In the genomic region with DNA sequence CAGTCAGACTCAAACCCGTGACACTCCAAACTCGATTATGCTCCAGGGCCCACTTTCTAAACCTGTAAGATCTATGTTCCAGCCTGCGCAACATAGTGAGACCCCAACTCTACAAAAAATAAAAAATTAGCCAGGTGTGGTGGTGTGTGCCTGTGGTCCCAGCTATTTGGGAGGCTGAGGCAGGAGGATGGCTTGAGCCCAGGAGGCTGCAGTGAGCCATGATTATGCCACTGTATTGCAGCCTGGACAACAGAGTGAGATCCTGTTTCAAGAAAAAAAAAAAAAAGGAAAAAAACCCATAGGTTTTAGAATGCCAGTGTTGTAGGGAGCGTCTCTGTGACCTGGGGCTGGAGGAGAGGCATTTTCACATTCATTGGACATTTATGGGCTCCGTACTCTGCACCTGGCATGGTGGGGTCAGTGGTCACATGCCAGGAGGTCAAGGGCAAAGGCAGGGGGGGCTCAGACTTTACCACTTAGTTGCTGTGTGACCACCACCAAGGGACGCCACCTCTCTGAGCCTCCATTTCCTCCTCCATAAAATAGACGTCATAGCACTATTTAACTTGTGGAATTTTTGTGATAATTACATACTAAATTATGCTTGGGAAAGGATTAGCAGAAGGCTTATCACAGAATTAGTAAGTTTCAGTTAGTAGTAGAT, we compare ENCODE assay signal across 30 cellular contexts. TPM values are rescaled to one million over a fixed set of nuclear protein-coding genes. Genes with fewer than 3 reads are reported as not detected.
"Had no signal": no experiment of that assay in that cellular context is flagged by ENCODE, and none has a peak within 500 bp of the region (broad histone marks: within the 10 kb centered on the region; RNA-seq: fewer than 3 reads in every experiment).

No MANE protein-coding gene starts in this region.

- DNase-seq: dermis blood vessel endothelial cell; effector memory CD4-positive, alpha-beta T cell; foreskin keratinocyte; heart left ventricle; kidney; natural killer cell; stimulated activated CD4-positive, alpha-beta T cell treated with anti-CD3 and anti-CD28 coated beads, Interleukin-2, amount 100 ng/mL, for 48 hours; stimulated activated naive CD4-positive, alpha-beta T cell; stimulated activated naive CD8-positive, alpha-beta T cell treated with anti-CD3 and anti-CD28 coated beads, Interleukin-15, amount 100 ng/mL, for 72 hours had no signal

- H3K4me1 ChIP-seq: foreskin keratinocyte, pancreas, prostate gland had no signal

- H3K27ac ChIP-seq: coronary artery, esophagus muscularis mucosa, foreskin keratinocyte, gastroesophageal sphincter, heart left ventricle, hepatocyte, neutrophil, pancreas, prostate gland, right atrium auricular region, suprapubic skin had no signal

- H3K36me3 ChIP-seq: neutrophil, pancreas, prostate gland, right atrium auricular region, suprapubic skin had no signal

- H2AFZ ChIP-seq: hepatocyte had no signal

- H3K4me2 ChIP-seq: hepatocyte, smooth muscle cell had no signal

- H3K9me3 ChIP-seq: esophagus muscularis mucosa, gastroesophageal sphincter, heart left ventricle, neutrophil, pancreas, prostate gland, right atrium auricular region, suprapubic skin had no signal

- FAIRE-seq: endothelial cell of umbilical vein, kidney, pancreas had no signal

- ATAC-seq: foreskin keratinocyte; gastroesophageal sphincter; heart left ventricle; left lobe of liver; natural killer cell; pancreas; sciatic nerve; stimulated activated naive CD8-positive, alpha-beta T cell treated with anti-CD3 and anti-CD28 coated beads, Interleukin-15, amount 100 ng/mL, for 72 hours had no signal

- H3K4me3 ChIP-seq: coronary artery, esophagus muscularis mucosa, gastroesophageal sphincter, heart left ventricle, hepatocyte, lung, pancreas, prostate gland, right atrium auricular region, smooth muscle cell, suprapubic skin had no signal

- H3K79me2 ChIP-seq: hepatocyte had no signal

RNA-seq across cellular contexts. Expression of gene SELENOV, which starts 5.7 kb away (rescaled TPM):
- total RNA-seq: dermis blood vessel endothelial cell, endothelial cell of umbilical vein, esophagus muscularis mucosa, fibroblast of lung, foreskin keratinocyte, gastroesophageal sphincter, heart left ventricle, kidney, left lobe of liver, liver, lung, mononuclear cell, natural killer cell, neural crest cell, omental fat pad, pancreas, prostate gland, right atrium auricular region, sciatic nerve, smooth muscle cell, suprapubic skin had no signal
- polyA plus RNA-seq: endothelial cell of umbilical vein, fibroblast of lung, foreskin keratinocyte, heart left ventricle, liver, lung, pancreas, smooth muscle cell, thymus, urinary bladder had no signal

RNA-seq across cellular contexts. Expression of gene DLL3, which starts 21.9 kb away (rescaled TPM):
- total RNA-seq: esophagus muscularis mucosa, gastroesophageal sphincter, heart left ventricle, left lobe of liver, liver, lung, mononuclear cell, natural killer cell, right atrium auricular region, sciatic nerve, suprapubic skin, urinary bladder had no signal
- polyA plus RNA-seq: heart left ventricle, liver, urinary bladder had no signal
